Comparison of ENCODE assay signal across 16 cellular contexts in the genomic region with DNA sequence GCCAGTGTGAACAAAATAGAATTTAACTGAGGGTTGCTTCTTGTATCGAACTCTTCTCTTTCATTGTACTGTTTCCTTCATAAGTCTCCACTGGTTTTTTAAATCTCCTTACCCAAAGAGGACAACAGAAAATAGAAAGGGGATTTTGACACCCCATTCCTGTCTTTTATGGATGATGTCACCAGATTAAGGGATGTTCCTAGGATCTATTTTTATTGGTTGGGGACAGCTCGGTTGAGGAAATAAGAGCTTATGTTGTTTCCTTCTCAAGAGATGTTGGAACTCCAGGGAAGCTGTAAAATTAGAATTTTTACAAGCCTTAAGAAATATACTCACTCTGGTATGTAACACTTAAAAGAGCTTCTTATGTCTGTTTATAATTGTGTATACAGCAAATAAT.
DNase-seq lines count a peak whose midpoint lies in the region; ATAC-seq and TF ChIP-seq lines count a peak whose summit lies in the region.
"Had no signal": no experiment of that assay in that cellular context is flagged by ENCODE, and none has a peak within 500 bp of the region (broad histone marks: within the 10 kb centered on the region; RNA-seq: fewer than 3 reads in every experiment).

No MANE protein-coding gene starts in this region.

- no peak overlapping the region for H2AFZ ChIP-seq in Karpas-422 (ENCODE audit: low read length)

- no peaks in the 10 kb centered on the region for H3K9me2 ChIP-seq in Karpas-422 (replicated peaks; ENCODE audit: insufficient read depth, low read length)

- no peak for ATAC-seq in natural killer cell treated with Interleukin-12 subunit alpha and Interleukin-12 subunit beta and Interleukin-15 and Interleukin-18, amount 100 ng/mL, for 72 hours
- ATAC-seq in natural killer cell = no peak
- no peak for ATAC-seq in GM21528 (IDR thresholded peaks at IDR 0.05; ENCODE audit: low FRiP score, unreplicated experiment)
- ATAC-seq in Right ventricle myocardium superior (ENCODE audit: poor library complexity) = no peak

- no peaks in the 10 kb centered on the region for H3K79me2 ChIP-seq in Karpas-422 (ENCODE audit: low read length)

- H3K9me3 Mint-ChIP-seq in natural killer cell treated with Interleukin-12 subunit alpha and Interleukin-12 subunit beta and Interleukin-15 and Interleukin-18, amount 100 ng/mL, for 72 hours = no peaks in the 10 kb centered on the region
- no peaks in the 10 kb centered on the region for H3K9me3 Mint-ChIP-seq in natural killer cell
- H3K9me3 Mint-ChIP-seq: central memory CD8-positive, alpha-beta T cell; nephron had no signal

- no peak overlapping the region for H3K4me3 ChIP-seq in cardiac fibroblast (replicated peaks in 1 of 2; ENCODE audit: low read depth in 2 of 2, low read length in 2 of 2)
- no peak overlapping the region for H3K4me3 ChIP-seq in Karpas-422 (ENCODE audit: low read length)
- H3K4me3 ChIP-seq: MG63, tibial nerve had no signal

- intact Hi-C loops in natural killer cell (cut with micrococcal nuclease) = no loop called here
- intact Hi-C loops in Right ventricle myocardium superior (cut with DNase I) = no loop called here

- no peaks in the 10 kb centered on the region for H3K27me3 ChIP-seq in Karpas-422 (ENCODE audit: low read length)
- H3K27me3 ChIP-seq: MG63, tibial nerve had no signal

- no peaks in the 10 kb centered on the region for H4K20me1 ChIP-seq in Karpas-422 (ENCODE audit: insufficient read depth, low read depth, low read length)

- TF ChIP-seq CTCF in natural killer cell (IDR thresholded peaks at IDR 0.05) = no peak
- no peak for TF ChIP-seq CTCF in cardiac fibroblast (IDR thresholded peaks at IDR 0.05; ENCODE audit: low read depth, low read length)

- no peak overlapping the region for H3K27ac ChIP-seq in Karpas-422 (ENCODE audit: low read length)

- H3K4me2 ChIP-seq in Karpas-422 (ENCODE audit: low read depth, low read length, poor library complexity, severe bottlenecking) = no peak overlapping the region

- no peaks in the 10 kb centered on the region for H3K36me3 ChIP-seq in Karpas-422 (ENCODE audit: insufficient read depth, low read length)
- H3K36me3 ChIP-seq: MG63, tibial nerve had no signal

- no peak overlapping the region for H3K4me3 Mint-ChIP-seq in natural killer cell treated with Interleukin-12 subunit alpha and Interleukin-12 subunit beta and Interleukin-15 and Interleukin-18, amount 100 ng/mL, for 72 hours
- H3K4me3 Mint-ChIP-seq in natural killer cell = no peak overlapping the region
- H3K4me3 Mint-ChIP-seq: central memory CD8-positive, alpha-beta T cell; immature natural killer cell; nephron had no signal

- H3K27ac Mint-ChIP-seq in natural killer cell treated with Interleukin-12 subunit alpha and Interleukin-12 subunit beta and Interleukin-15 and Interleukin-18, amount 100 ng/mL, for 72 hours = peak overlapping the region; percentile 40 to 66
- H3K27ac Mint-ChIP-seq in natural killer cell = no peak overlapping the region
- H3K27ac Mint-ChIP-seq: immature natural killer cell had no signal

- no peak for DNase-seq in natural killer cell treated with Interleukin-12 subunit alpha and Interleukin-12 subunit beta and Interleukin-15 and Interleukin-18, amount 100 ng/mL, for 72 hours (ENCODE audit: low spot score)
- no peak for DNase-seq in natural killer cell
- peak; percentile 30 to 53 for DNase-seq in cardiac fibroblast (ENCODE audit: low read depth in 2 of 2)
- DNase-seq in lung microvascular endothelial cell (ENCODE audit: low read depth in 2 of 2) = peak; percentile 0 to 10
- DNase-seq in stimulated activated CD4-positive, alpha-beta T cell treated with anti-CD3 and anti-CD28 coated beads, Interleukin-4, amount 100 ng/mL, for 24 hours = no peak
- no peak for DNase-seq in Right ventricle myocardium superior
- no peak for DNase-seq in Karpas-422
- DNase-seq: activated naive CD4-positive, alpha-beta T cell; immature natural killer cell; MG63; NCI-H446 treated with DMSO at 0.1 percent for 48 hours; RPMI8226 had no signal

- no peaks in the 10 kb centered on the region for H3K4me1 ChIP-seq in Karpas-422 (ENCODE audit: low read length)

- no peak overlapping the region for H3K9ac ChIP-seq in Karpas-422 (ENCODE audit: low read length)

- H3K36me3 Mint-ChIP-seq in natural killer cell treated with Interleukin-12 subunit alpha and Interleukin-12 subunit beta and Interleukin-15 and Interleukin-18, amount 100 ng/mL, for 72 hours = no peaks in the 10 kb centered on the region
- H3K36me3 Mint-ChIP-seq in natural killer cell = no peaks in the 10 kb centered on the region
- H3K36me3 Mint-ChIP-seq: immature natural killer cell had no signal

- peaks cover 4 to 10% of the 10 kb centered on the region in 2 donors for H3K4me1 Mint-ChIP-seq in natural killer cell treated with Interleukin-12 subunit alpha and Interleukin-12 subunit beta and Interleukin-15 and Interleukin-18, amount 100 ng/mL, for 72 hours (ENCODE audit: low read depth in 2 of 2)
- H3K4me1 Mint-ChIP-seq in natural killer cell = no peaks in the 10 kb centered on the region
- H3K4me1 Mint-ChIP-seq: central memory CD8-positive, alpha-beta T cell; immature natural killer cell had no signal

- H3K27me3 Mint-ChIP-seq in natural killer cell treated with Interleukin-12 subunit alpha and Interleukin-12 subunit beta and Interleukin-15 and Interleukin-18, amount 100 ng/mL, for 72 hours = peaks cover 0 to 13% of the 10 kb centered on the region in 2 donors
- H3K27me3 Mint-ChIP-seq in natural killer cell (ENCODE audit: low read depth in 2 of 2) = no peaks in the 10 kb centered on the region

- no peaks in the 10 kb centered on the region for H3K9me3 ChIP-seq in Karpas-422 (ENCODE audit: low read length)
- H3K9me3 ChIP-seq: MG63, tibial nerve had no signal

Comparison
In these comparisons a context has a peak if more than half of its experiments do, and no peak if none do; other contexts are left out.
1. H3K27ac Mint-ChIP-seq: peak in natural killer cell treated with Interleukin-12 subunit alpha and Interleukin-12 subunit beta and Interleukin-15 and Interleukin-18, amount 100 ng/mL, for 72 hours (2 of 2); none in natural killer cell (0 of 2).
2. DNase-seq: peak in cardiac fibroblast (2 of 2) and lung microvascular endothelial cell (2 of 2); none in natural killer cell treated with Interleukin-12 subunit alpha and Interleukin-12 subunit beta and Interleukin-15 and Interleukin-18, amount 100 ng/mL, for 72 hours (single experiment), natural killer cell (single experiment), stimulated activated CD4-positive, alpha-beta T cell treated with anti-CD3 and anti-CD28 coated beads, Interleukin-4, amount 100 ng/mL, for 24 hours (single experiment), Right ventricle myocardium superior (single experiment) and Karpas-422 (single experiment).